In the genomic region with DNA sequence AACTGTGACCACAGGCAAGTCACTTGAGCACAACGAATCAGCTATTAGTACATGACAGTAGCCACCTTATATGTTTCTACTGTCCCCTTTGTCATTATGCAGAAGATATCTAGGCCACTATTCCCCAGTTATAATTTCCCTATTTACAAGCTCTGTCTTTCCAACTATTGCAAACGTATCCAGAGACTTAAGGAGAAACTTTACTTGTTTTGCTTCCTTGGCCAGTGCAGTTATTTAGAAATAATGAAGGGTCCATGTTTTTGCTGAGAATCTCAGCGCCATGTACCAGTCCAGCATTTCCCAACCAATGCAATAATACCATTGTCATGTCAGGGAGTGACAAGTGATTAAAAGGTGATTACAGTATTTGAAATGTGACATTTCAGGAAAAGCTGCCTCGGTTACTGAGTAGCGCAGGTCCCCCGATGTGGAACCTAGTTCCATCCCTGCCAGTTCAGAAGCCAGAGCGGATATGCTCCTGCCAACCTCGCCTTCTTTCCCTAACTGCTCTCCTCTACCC, we compare ENCODE assay signal across 8 cellular contexts. TPM values are rescaled to one million over a fixed set of nuclear protein-coding genes. Genes with fewer than 3 reads are reported as not detected.
DNase-seq lines count a peak whose midpoint lies in the region; ATAC-seq and TF ChIP-seq lines count a peak whose summit lies in the region.

No MANE protein-coding gene starts in this region.

- peaks cover 3% of the 10 kb centered on the region; the same call in 1 of the 2 replicates for H3F3A ChIP-seq in GM23338 (replicated peaks; ENCODE audit: low read depth)

- peaks cover 4% of the 10 kb centered on the region for H3K27me3 Mint-ChIP-seq in GM23338 (ENCODE audit: insufficient read depth, low read depth, poor library complexity)

- no peaks in the 10 kb centered on the region for H3K79me2 ChIP-seq in GM23338 (replicated peaks; ENCODE audit: insufficient read depth)

- intact Hi-C loops in psoas muscle (cut with DNase I) = no loop called here

- peak overlapping the region; percentile 86 for H2AFZ ChIP-seq in GM23338

- H4K20me1 ChIP-seq in GM23338 (replicated peaks; ENCODE audit: insufficient read depth) = no peaks in the 10 kb centered on the region

- peaks cover 16% of the 10 kb centered on the region; the same call in 2 of the 3 replicates for H3K4me1 Mint-ChIP-seq in GM23338

- no peaks in the 10 kb centered on the region for H3K9me2 ChIP-seq in GM23338 (ENCODE audit: insufficient read depth)

- H3K4me2 ChIP-seq in GM23338 = peak overlapping the region; percentile 92

- H3K4me3 ChIP-seq in AG09309 (ENCODE audit: control insufficient read depth, low read depth, low read length) (peak overlapping the region; percentile 83), GM23338 (peak overlapping the region; percentile 74), WERI-Rb-1 (ENCODE audit: low read depth, low read length) (peak overlapping the region; percentile 76), psoas muscle (peak overlapping the region; percentile 89)

- ATAC-seq in GM23338 (no peak), psoas muscle (peak in 3 of 4 donors; percentile 8 to 39 (median 34)), HG03108 (IDR thresholded peaks at IDR 0.05; ENCODE audit: unreplicated experiment) (no peak)

- DNase-seq in AG09309 (ENCODE audit: low read depth) (no peak), GM23338 (ENCODE audit: low spot score) (no peak), WERI-Rb-1 (no peak), globus pallidus (ENCODE audit: low spot score) (peak; percentile 18), psoas muscle (no peak), MV-4-11 (lab: John Stamatoyannopoulos, UW) (no peak), NCI-H1048 (lab: John Stamatoyannopoulos, UW) (no peak)

- no peaks in the 10 kb centered on the region for H3K36me3 ChIP-seq in GM23338 (ENCODE audit: insufficient read depth)
- H3K36me3 ChIP-seq in WERI-Rb-1 = no peaks in the 10 kb centered on the region
- H3K36me3 ChIP-seq in psoas muscle (ENCODE audit: insufficient read depth in 1 of 2, low read depth in 1 of 2) = peaks cover 0 to 6% of the 10 kb centered on the region in 2 donors

- H3K4me1 ChIP-seq in GM23338 (ENCODE audit: insufficient read depth) = peaks cover 14% of the 10 kb centered on the region
- peaks cover 7% of the 10 kb centered on the region for H3K4me1 ChIP-seq in psoas muscle

- peak overlapping the region; percentile 80 for H3K4me3 Mint-ChIP-seq in GM23338

- peaks cover 4% of the 10 kb centered on the region; the same call in 2 of the 3 replicates for H3K36me3 Mint-ChIP-seq in GM23338 (ENCODE audit: low read depth)

- 1 to 6% (median 5%) methylated on average over 7 to 8 of the region's 8 CpGs for WGBS in psoas muscle, 3 donors

- H3K27ac ChIP-seq in GM23338 (ENCODE audit: low read depth) (peak overlapping the region; percentile 84), WERI-Rb-1 (peak overlapping the region; percentile 91), psoas muscle (peak overlapping the region; percentile 96)

- H3K27me3 ChIP-seq in GM23338 (ENCODE audit: insufficient read depth) (no peaks in the 10 kb centered on the region), WERI-Rb-1 (ENCODE audit: insufficient read depth, low read depth, severe bottlenecking) (no peaks in the 10 kb centered on the region), psoas muscle (ENCODE audit: insufficient read depth in 3 of 3, low read length in 2 of 3) (no peaks in the 10 kb centered on the region)

- TF ChIP-seq CTCF in AG09309 (IDR thresholded peaks at IDR 0.05; ENCODE audit: control insufficient read depth, insufficient read depth, low read depth, low read length, missing control alignments) (no peak), GM23338 (conservative IDR thresholded peaks at IDR 0.05; ENCODE audit: low read depth in 2 of 2) (no peak), WERI-Rb-1 (IDR thresholded peaks at IDR 0.05; ENCODE audit: low read depth, low read length) (no peak), psoas muscle (IDR thresholded peaks at IDR 0.05) (no peak)

- no peaks in the 10 kb centered on the region for H3K9me3 ChIP-seq in WERI-Rb-1 (ENCODE audit: severe bottlenecking)
- H3K9me3 ChIP-seq in psoas muscle = no peaks in the 10 kb centered on the region

- H3K9me3 Mint-ChIP-seq in GM23338 = peaks cover 3% of the 10 kb centered on the region; the same call in 2 of the 3 replicates

- H3K27ac Mint-ChIP-seq in GM23338 = peak overlapping the region; percentile 86; the same call in 1 of the 2 replicates

TF ChIP-seq in GM23338, 12 proteins besides CTCF, POLR2A, EP300 and RAD21 (continues in another document):
- TF ChIP-seq JUNB (IDR thresholded peaks at IDR 0.05; ENCODE audit: unreplicated experiment) (no peak), ZNF114 (CRISPR knock-in tag; IDR thresholded peaks at IDR 0.05) (no peak), ZNF331 (CRISPR knock-in tag; IDR thresholded peaks at IDR 0.05; ENCODE audit: low read depth) (no peak), POLR2AphosphoS5 (IDR thresholded peaks at IDR 0.05; ENCODE audit: low read depth) (no peak), EZH2 (IDR thresholded peaks at IDR 0.05; ENCODE audit: low read depth, unreplicated experiment) (no peak)
- TF ChIP-seq, protein P1, sequence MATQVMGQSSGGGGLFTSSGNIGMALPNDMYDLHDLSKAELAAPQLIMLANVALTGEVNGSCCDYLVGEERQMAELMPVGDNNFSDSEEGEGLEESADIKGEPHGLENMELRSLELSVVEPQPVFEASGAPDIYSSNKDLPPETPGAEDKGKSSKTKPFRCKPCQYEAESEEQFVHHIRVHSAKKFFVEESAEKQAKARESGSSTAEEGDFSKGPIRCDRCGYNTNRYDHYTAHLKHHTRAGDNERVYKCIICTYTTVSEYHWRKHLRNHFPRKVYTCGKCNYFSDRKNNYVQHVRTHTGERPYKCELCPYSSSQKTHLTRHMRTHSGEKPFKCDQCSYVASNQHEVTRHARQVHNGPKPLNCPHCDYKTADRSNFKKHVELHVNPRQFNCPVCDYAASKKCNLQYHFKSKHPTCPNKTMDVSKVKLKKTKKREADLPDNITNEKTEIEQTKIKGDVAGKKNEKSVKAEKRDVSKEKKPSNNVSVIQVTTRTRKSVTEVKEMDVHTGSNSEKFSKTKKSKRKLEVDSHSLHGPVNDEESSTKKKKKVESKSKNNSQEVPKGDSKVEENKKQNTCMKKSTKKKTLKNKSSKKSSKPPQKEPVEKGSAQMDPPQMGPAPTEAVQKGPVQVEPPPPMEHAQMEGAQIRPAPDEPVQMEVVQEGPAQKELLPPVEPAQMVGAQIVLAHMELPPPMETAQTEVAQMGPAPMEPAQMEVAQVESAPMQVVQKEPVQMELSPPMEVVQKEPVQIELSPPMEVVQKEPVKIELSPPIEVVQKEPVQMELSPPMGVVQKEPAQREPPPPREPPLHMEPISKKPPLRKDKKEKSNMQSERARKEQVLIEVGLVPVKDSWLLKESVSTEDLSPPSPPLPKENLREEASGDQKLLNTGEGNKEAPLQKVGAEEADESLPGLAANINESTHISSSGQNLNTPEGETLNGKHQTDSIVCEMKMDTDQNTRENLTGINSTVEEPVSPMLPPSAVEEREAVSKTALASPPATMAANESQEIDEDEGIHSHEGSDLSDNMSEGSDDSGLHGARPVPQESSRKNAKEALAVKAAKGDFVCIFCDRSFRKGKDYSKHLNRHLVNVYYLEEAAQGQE (IDR thresholded peaks at IDR 0.05; ENCODE audit: unreplicated experiment) = no peak
- TF ChIP-seq, protein P2, sequence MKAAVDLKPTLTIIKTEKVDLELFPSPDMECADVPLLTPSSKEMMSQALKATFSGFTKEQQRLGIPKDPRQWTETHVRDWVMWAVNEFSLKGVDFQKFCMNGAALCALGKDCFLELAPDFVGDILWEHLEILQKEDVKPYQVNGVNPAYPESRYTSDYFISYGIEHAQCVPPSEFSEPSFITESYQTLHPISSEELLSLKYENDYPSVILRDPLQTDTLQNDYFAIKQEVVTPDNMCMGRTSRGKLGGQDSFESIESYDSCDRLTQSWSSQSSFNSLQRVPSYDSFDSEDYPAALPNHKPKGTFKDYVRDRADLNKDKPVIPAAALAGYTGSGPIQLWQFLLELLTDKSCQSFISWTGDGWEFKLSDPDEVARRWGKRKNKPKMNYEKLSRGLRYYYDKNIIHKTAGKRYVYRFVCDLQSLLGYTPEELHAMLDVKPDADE (IDR thresholded peaks at IDR 0.05) = no peak

RNA-seq across cellular contexts. Expression of a gene that starts 0.7 kb away (rescaled TPM):
- total RNA-seq in GM23338 (2014; rRNA removed; shearing (Covaris generic)) = 1.7 and 3.9 TPM in 2 replicates
- 0.94 and 2.7 TPM in 2 replicates for polyA plus RNA-seq in GM23338 (2016; fragmentation: Nextera tagmentation; extraction: Ambion mirVana)
- 1 to 10 TPM in 2 of 4 donors, under 1 TPM in 2; 0.62 to 2.5 (median 1.0) TPM for total RNA-seq in psoas muscle
- under 1 TPM; 0.15 to 0.96 (median 0.53) TPM for polyA plus RNA-seq in psoas muscle

RNA-seq across cellular contexts. Expression of a gene that starts 37.1 kb away (rescaled TPM):
- total RNA-seq in GM23338 (2014; rRNA removed; shearing (Covaris generic)) = 3.2 and 4.2 TPM in 2 replicates
- 5.5 and 13.9 TPM in 2 replicates for polyA plus RNA-seq in GM23338 (2016; fragmentation: Nextera tagmentation; extraction: Ambion mirVana)
- 1 to 10 TPM in 2 of 4 donors, under 1 TPM in 2; 0.05 to 1.5 (median 0.76) TPM for total RNA-seq in psoas muscle
- under 1 TPM; 0.14 to 0.29 (median 0.20) TPM for polyA plus RNA-seq in psoas muscle

Comparison
In these comparisons a context has a peak if more than half of its experiments do, and no peak if none do; other contexts are left out.
1. ATAC-seq: peak in psoas muscle (3 of 4); none in GM23338 (single experiment) and HG03108 (single experiment).
2. Peak in every context shown above with its lines, with median percentiles within 50 percentile points of each other: H3K4me3 ChIP-seq and H3K27ac ChIP-seq.